21 cellular contexts compared by ENCODE assay signal in genomic region chr21:33327792-33328433, GRCh38. TPM values are rescaled to one million over a fixed set of nuclear protein-coding genes. Genes with fewer than 3 reads are reported as not detected.
DNase-seq lines count a peak whose midpoint lies in the region; ATAC-seq and TF ChIP-seq lines count a peak whose summit lies in the region.
"Had no signal": no experiment of that assay in that cellular context is flagged by ENCODE, and none has a peak within 500 bp of the region (broad histone marks: within the 10 kb centered on the region; RNA-seq: fewer than 3 reads in every experiment).

No MANE protein-coding gene starts in this region.

- peaks cover 63% of the 10 kb centered on the region for H3K4me1 ChIP-seq in MM.1S (ENCODE audit: low read length)

- no peaks in the 10 kb centered on the region for H4K20me1 ChIP-seq in MM.1S (ENCODE audit: insufficient read depth, low read length)

- no peak overlapping the region for H3K9ac ChIP-seq in MM.1S (ENCODE audit: low read length)

- no peaks in the 10 kb centered on the region for H3K9me2 ChIP-seq in MM.1S (replicated peaks; ENCODE audit: insufficient read depth, low read length)

- H3K36me3 ChIP-seq in MM.1S (replicated peaks; ENCODE audit: insufficient read depth, low read length) = 0 out of 2 replicates have a peak, but pooled peaks cover 4% of the 10 kb centered on the region
- H3K36me3 ChIP-seq: thoracic aorta had no signal

- H3F3A ChIP-seq in MM.1S (ENCODE audit: insufficient read depth, low read length) = peaks cover 62% of the 10 kb centered on the region

- no peak overlapping the region for H3K27ac ChIP-seq in MM.1S (ENCODE audit: low read length)
- H3K27ac ChIP-seq: ascending aorta, pancreas, thoracic aorta had no signal

- H3K4me2 ChIP-seq in MM.1S (ENCODE audit: low read depth, low read length) = peak overlapping the region; percentile 14; the same call in 1 of the 2 replicates

- H3K79me2 ChIP-seq in MM.1S (ENCODE audit: low read length) = peaks cover 72% of the 10 kb centered on the region

- H3K27ac Mint-ChIP-seq in central memory CD8-positive, alpha-beta T cell (ENCODE audit: low read depth) = no peak overlapping the region
- peak overlapping the region; percentile 41 for H3K27ac Mint-ChIP-seq in progenitor cell of endocrine pancreas
- H3K27ac Mint-ChIP-seq in HFFc6 = no peak overlapping the region
- H3K27ac Mint-ChIP-seq: activated CD8-positive, alpha-beta memory T cell treated with anti-CD3 and anti-CD28 coated beads, Interleukin-2, amount 10 ng/mL, durations not matched to agents 7 days and 5 days had no signal

- H3K9me3 ChIP-seq in MM.1S (replicated peaks; ENCODE audit: insufficient read depth, low read length) = no peaks in the 10 kb centered on the region
- H3K9me3 ChIP-seq: pancreas had no signal

- no peak for DNase-seq in activated T-cell treated with anti-CD3 and anti-CD28 coated beads, Interleukin-2, amount 50 U/mL, for 4 hours
- DNase-seq in activated T-cell treated with anti-CD3 and anti-CD28 coated beads for 4 hours (no peak), MM.1S (no peak), progenitor cell of endocrine pancreas (ENCODE audit: low spot score, unreplicated experiment) (no peak), HFFc6 (no peak)
- no peak for DNase-seq in central memory CD8-positive, alpha-beta T cell (ENCODE audit: low spot score in 2 of 2)
- DNase-seq: ACHN; activated CD8-positive, alpha-beta memory T cell treated with anti-CD3 and anti-CD28 coated beads, Interleukin-2, amount 10 ng/mL, durations not matched to agents 7 days and 5 days; activated gamma-delta T cell treated with Interleukin-2 at 50 U/mL for 16 hours; DMS53; foreskin melanocyte; H7; hypothalamus; NCI-H1105 treated with DMSO at 0.1 percent for 48 hours; NCI-H524; pancreas had no signal

- H3K4me3 ChIP-seq in MM.1S (ENCODE audit: low read length) = no peak overlapping the region
- H3K4me3 ChIP-seq: ascending aorta, pancreas, thoracic aorta had no signal

- peaks cover 61% of the 10 kb centered on the region for H3K4me1 Mint-ChIP-seq in activated T-cell treated with anti-CD3 and anti-CD28 coated beads, Interleukin-2, amount 50 U/mL, for 4 hours (ENCODE audit: low read depth)
- H3K4me1 Mint-ChIP-seq in central memory CD8-positive, alpha-beta T cell = peaks cover 43% of the 10 kb centered on the region
- H3K4me1 Mint-ChIP-seq in progenitor cell of endocrine pancreas (ENCODE audit: low read depth) (peaks cover 2% of the 10 kb centered on the region), HFFc6 (ENCODE audit: low read depth) (no peaks in the 10 kb centered on the region; the same call in 1 of the 2 replicates)

- TF ChIP-seq CTCF in MM.1S (IDR thresholded peaks at IDR 0.05; ENCODE audit: low read length) (no peak), progenitor cell of endocrine pancreas (IDR thresholded peaks at IDR 0.05; ENCODE audit: unreplicated experiment) (no peak), HFFc6 (IDR thresholded peaks at IDR 0.05) (no peak)

- no peaks in the 10 kb centered on the region for H3K27me3 ChIP-seq in MM.1S (replicated peaks; ENCODE audit: insufficient read depth, low read length)
- H3K27me3 ChIP-seq: ascending aorta, pancreas had no signal

- H3K4me3 Mint-ChIP-seq in activated T-cell treated with anti-CD3 and anti-CD28 coated beads, Interleukin-2, amount 50 U/mL, for 4 hours = peak overlapping the region; percentile 6
- peak overlapping the region; percentile 23 for H3K4me3 Mint-ChIP-seq in central memory CD8-positive, alpha-beta T cell
- H3K4me3 Mint-ChIP-seq in progenitor cell of endocrine pancreas (ENCODE audit: low read depth) (no peak overlapping the region), HFFc6 (no peak overlapping the region)
- H3K4me3 Mint-ChIP-seq: activated CD8-positive, alpha-beta memory T cell treated with anti-CD3 and anti-CD28 coated beads, Interleukin-2, amount 10 ng/mL, durations not matched to agents 7 days and 5 days had no signal

- no peak for ATAC-seq in activated T-cell treated with anti-CD3 and anti-CD28 coated beads, Interleukin-2, amount 50 U/mL, for 4 hours
- no peak for ATAC-seq in central memory CD8-positive, alpha-beta T cell (replicated peaks; ENCODE audit: extremely low read depth, poor library complexity, severe bottlenecking)
- ATAC-seq in HG02885 (IDR thresholded peaks at IDR 0.05; ENCODE audit: poor library complexity, unreplicated experiment) (no peak), HG03039 (IDR thresholded peaks at IDR 0.05; ENCODE audit: unreplicated experiment) (no peak)
- ATAC-seq: activated CD8-positive, alpha-beta memory T cell treated with anti-CD3 and anti-CD28 coated beads, Interleukin-2, amount 10 ng/mL, durations not matched to agents 7 days and 5 days; pancreas; sciatic nerve had no signal

- peaks cover 7% of the 10 kb centered on the region for H3K9me3 Mint-ChIP-seq in activated T-cell treated with anti-CD3 and anti-CD28 coated beads, Interleukin-2, amount 50 U/mL, for 4 hours
- no peaks in the 10 kb centered on the region for H3K9me3 Mint-ChIP-seq in central memory CD8-positive, alpha-beta T cell
- H3K9me3 Mint-ChIP-seq in progenitor cell of endocrine pancreas (ENCODE audit: low read depth) (peaks cover 10% of the 10 kb centered on the region), HFFc6 (peaks cover 10% of the 10 kb centered on the region)

- H3K36me3 Mint-ChIP-seq in activated T-cell treated with anti-CD3 and anti-CD28 coated beads, Interleukin-2, amount 50 U/mL, for 4 hours (ENCODE audit: insufficient read depth) = peaks cover 15% of the 10 kb centered on the region
- H3K36me3 Mint-ChIP-seq in central memory CD8-positive, alpha-beta T cell (ENCODE audit: insufficient read depth) = peaks cover 6% of the 10 kb centered on the region
- peaks cover 19% of the 10 kb centered on the region for H3K36me3 Mint-ChIP-seq in progenitor cell of endocrine pancreas (ENCODE audit: insufficient read depth)
- H3K36me3 Mint-ChIP-seq in HFFc6 (ENCODE audit: low read depth) = peaks cover 16% of the 10 kb centered on the region

- no peak overlapping the region for H2AFZ ChIP-seq in MM.1S (ENCODE audit: low read length)

- H3K27me3 Mint-ChIP-seq in activated T-cell treated with anti-CD3 and anti-CD28 coated beads, Interleukin-2, amount 50 U/mL, for 4 hours (ENCODE audit: low read depth) = no peaks in the 10 kb centered on the region
- no peaks in the 10 kb centered on the region for H3K27me3 Mint-ChIP-seq in central memory CD8-positive, alpha-beta T cell
- H3K27me3 Mint-ChIP-seq in progenitor cell of endocrine pancreas (no peaks in the 10 kb centered on the region), HFFc6 (ENCODE audit: insufficient read depth) (no peaks in the 10 kb centered on the region)
- H3K27me3 Mint-ChIP-seq: activated CD8-positive, alpha-beta memory T cell treated with anti-CD3 and anti-CD28 coated beads, Interleukin-2, amount 10 ng/mL, durations not matched to agents 7 days and 5 days had no signal

RNA-seq across cellular contexts. Expression of gene IFNAR1, which starts 3.1 kb away (rescaled TPM):
- total RNA-seq in activated T-cell treated with anti-CD3 and anti-CD28 coated beads, Interleukin-2, amount 50 U/mL, for 4 hours = 10 to 100 TPM; 21.1 to 33.9 (median 30.8) TPM
- total RNA-seq in progenitor cell of endocrine pancreas = 18.3 and 19.6 TPM in 2 replicates
- total RNA-seq in HFFc6 (2021; fragmentation: NEBNext Ultra II Directional; extraction: Animal tissue kit (Norgen Biotek cat#: 25700)) = 10 to 100 TPM; 42.0 to 49.7 (median 43.6) TPM

Comparison
In these comparisons a context has a peak if more than half of its experiments do, and no peak if none do; other contexts are left out.
1. H3K4me3 Mint-ChIP-seq: peak in activated T-cell treated with anti-CD3 and anti-CD28 coated beads, Interleukin-2, amount 50 U/mL, for 4 hours (single experiment) and central memory CD8-positive, alpha-beta T cell (single experiment); none in progenitor cell of endocrine pancreas (single experiment) and HFFc6 (single experiment).